In the genomic region with DNA sequence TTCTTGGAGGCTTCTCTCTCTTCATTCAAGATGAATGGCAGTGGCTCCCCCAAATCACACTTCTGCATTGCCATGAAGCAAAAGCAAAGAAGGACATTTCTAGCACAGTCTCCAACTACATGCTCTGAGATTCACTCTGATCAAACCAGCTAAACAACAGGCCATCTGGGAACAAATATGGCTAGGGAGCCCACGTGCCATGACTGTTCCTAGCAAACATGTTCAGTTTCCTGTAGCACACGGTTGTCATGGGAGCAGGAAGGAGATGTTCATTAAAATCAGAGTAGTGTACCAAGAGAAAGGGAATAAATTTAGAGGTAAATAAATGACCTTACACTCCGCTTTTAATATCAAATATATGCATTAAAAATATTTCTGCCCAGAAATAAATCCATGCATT, we compare ENCODE assay signal across 33 cellular contexts.
"Had no signal": no experiment of that assay in that cellular context is flagged by ENCODE, and none has a peak within 500 bp of the region (broad histone marks: within the 10 kb centered on the region; RNA-seq: fewer than 3 reads in every experiment).

No MANE protein-coding gene starts in this region.

- H3K4me1 Mint-ChIP-seq: activated CD4-positive, alpha-beta T cell treated with anti-CD3 and anti-CD28 coated beads for 36 hours; activated CD8-positive, alpha-beta memory T cell treated with anti-CD3 and anti-CD28 coated beads, Interleukin-2, amount 10 ng/mL, durations not matched to agents 7 days and 5 days; activated naive CD8-positive, alpha-beta T cell treated with anti-CD3 and anti-CD28 coated beads for 36 hours; nephron had no signal

- DNase-seq: activated CD4-positive, alpha-beta T cell treated with anti-CD3 and anti-CD28 coated beads for 36 hours; activated CD4-positive, CD25-positive, alpha-beta regulatory T cell; activated CD8-positive, alpha-beta memory T cell treated with anti-CD3 and anti-CD28 coated beads, Interleukin-2, amount 10 ng/mL, durations not matched to agents 7 days and 5 days; activated CD8-positive, alpha-beta T cell treated with anti-CD3 and anti-CD28 coated beads, Interleukin-2, amount 10 ng/mL, durations not matched to agents 7 days and 5 days; activated naive CD4-positive, alpha-beta T cell treated with Interleukin-2 at 50 U/mL for 16 hours; activated naive CD8-positive, alpha-beta T cell treated with anti-CD3 and anti-CD28 coated beads for 36 hours; activated T-cell treated with anti-CD3 and anti-CD28 coated beads for 4 hours; activated T-cell treated with anti-CD3 and anti-CD28 coated beads, Interleukin-2, amount 50 U/mL, for 72 hours; adrenal gland; aorta; body of pancreas; cerebellar nuclear complex; colonic mucosa; dorsolateral prefrontal cortex; effector memory CD8-positive, alpha-beta T cell; hippocampal formation; left cardiac atrium; left ventricle myocardium superior; mammary epithelial cell; ovary; retina; stimulated activated CD4-positive, alpha-beta T cell treated with anti-CD3 and anti-CD28 coated beads, Interleukin-12 subunit alpha, Interleukin-12 subunit beta, amount 100 ng/mL, for 4 hours; stimulated activated CD4-positive, alpha-beta T cell treated with anti-CD3 and anti-CD28 coated beads, Interleukin-4, amount 100 ng/mL, for 1 hour; stimulated activated naive CD8-positive, alpha-beta T cell treated with anti-CD3 and anti-CD28 coated beads, Interleukin-15, Interleukin-2, amounts not matched to agents 100 U/mL and 50 U/mL, for 24 hours; testis; transverse colon had no signal

- H3K4me1 ChIP-seq: adrenal gland, body of pancreas, colonic mucosa, gastroesophageal sphincter, prostate gland, testis, transverse colon had no signal

- H3K9me3 Mint-ChIP-seq: activated naive CD8-positive, alpha-beta T cell treated with anti-CD3 and anti-CD28 coated beads for 36 hours; nephron; T-helper 2 cell treated with Interferon-gamma antibody and Interleukin-4, amounts not matched to agents 5 μg/mL and 100 μg/mL, for 36 hours had no signal

- H3K4me3 Mint-ChIP-seq: activated CD4-positive, alpha-beta T cell treated with anti-CD3 and anti-CD28 coated beads for 36 hours; activated CD8-positive, alpha-beta memory T cell treated with anti-CD3 and anti-CD28 coated beads, Interleukin-2, amount 10 ng/mL, durations not matched to agents 7 days and 5 days; activated CD8-positive, alpha-beta T cell treated with anti-CD3 and anti-CD28 coated beads, Interleukin-2, amount 10 ng/mL, durations not matched to agents 7 days and 5 days; activated naive CD8-positive, alpha-beta T cell treated with anti-CD3 and anti-CD28 coated beads for 36 hours; activated T-cell treated with anti-CD3 and anti-CD28 coated beads, Interleukin-2, amount 50 U/mL, for 72 hours; effector memory CD8-positive, alpha-beta T cell; nephron; T-helper 2 cell treated with Interferon-gamma antibody and Interleukin-4, amounts not matched to agents 5 μg/mL and 100 μg/mL, for 36 hours had no signal

- ATAC-seq: activated CD4-positive, alpha-beta T cell treated with anti-CD3 and anti-CD28 coated beads for 36 hours; activated CD8-positive, alpha-beta memory T cell treated with anti-CD3 and anti-CD28 coated beads, Interleukin-2, amount 10 ng/mL, durations not matched to agents 7 days and 5 days; activated CD8-positive, alpha-beta T cell treated with anti-CD3 and anti-CD28 coated beads, Interleukin-2, amount 10 ng/mL, durations not matched to agents 7 days and 5 days; activated T-cell treated with anti-CD3 and anti-CD28 coated beads, Interleukin-2, amount 50 U/mL, for 72 hours; body of pancreas; effector memory CD8-positive, alpha-beta T cell; gastroesophageal sphincter; left cardiac atrium; left ventricle myocardium superior; sciatic nerve; stimulated activated naive CD8-positive, alpha-beta T cell treated with anti-CD3 and anti-CD28 coated beads, Interleukin-15, Interleukin-2, amounts not matched to agents 100 U/mL and 50 U/mL, for 24 hours had no signal

- H3K27ac ChIP-seq: adrenal gland, body of pancreas, cardiac muscle cell, colonic mucosa, dorsolateral prefrontal cortex, gastroesophageal sphincter, ovary, prostate gland, skin epidermis, testis, transverse colon had no signal

- H3K27me3 ChIP-seq: adrenal gland, body of pancreas, cardiac muscle cell, colonic mucosa, dorsolateral prefrontal cortex, gastroesophageal sphincter, ovary, testis, transverse colon had no signal

- H3K4me3 ChIP-seq: adrenal gland, body of pancreas, cardiac muscle cell, colonic mucosa, dorsolateral prefrontal cortex, gastroesophageal sphincter, ovary, prostate gland, skin epidermis, testis, transverse colon had no signal

- H3K27me3 Mint-ChIP-seq: activated CD4-positive, alpha-beta T cell treated with anti-CD3 and anti-CD28 coated beads for 36 hours; activated CD8-positive, alpha-beta memory T cell treated with anti-CD3 and anti-CD28 coated beads, Interleukin-2, amount 10 ng/mL, durations not matched to agents 7 days and 5 days; activated naive CD8-positive, alpha-beta T cell treated with anti-CD3 and anti-CD28 coated beads for 36 hours; effector memory CD8-positive, alpha-beta T cell had no signal

- H3K36me3 ChIP-seq: adrenal gland, cardiac muscle cell, colonic mucosa, gastroesophageal sphincter, ovary, prostate gland, transverse colon had no signal

- H3K9me3 ChIP-seq: adrenal gland, body of pancreas, colonic mucosa, gastroesophageal sphincter, ovary, prostate gland, testis, transverse colon had no signal

- H3K27ac Mint-ChIP-seq: activated CD4-positive, alpha-beta T cell treated with anti-CD3 and anti-CD28 coated beads for 36 hours; activated CD8-positive, alpha-beta memory T cell treated with anti-CD3 and anti-CD28 coated beads, Interleukin-2, amount 10 ng/mL, durations not matched to agents 7 days and 5 days; activated CD8-positive, alpha-beta T cell treated with anti-CD3 and anti-CD28 coated beads, Interleukin-2, amount 10 ng/mL, durations not matched to agents 7 days and 5 days; activated naive CD8-positive, alpha-beta T cell treated with anti-CD3 and anti-CD28 coated beads for 36 hours; activated T-cell treated with anti-CD3 and anti-CD28 coated beads, Interleukin-2, amount 50 U/mL, for 72 hours; effector memory CD8-positive, alpha-beta T cell; nephron; T-helper 2 cell treated with Interferon-gamma antibody and Interleukin-4, amounts not matched to agents 5 μg/mL and 100 μg/mL, for 36 hours had no signal

- H3K36me3 Mint-ChIP-seq: activated CD8-positive, alpha-beta memory T cell treated with anti-CD3 and anti-CD28 coated beads, Interleukin-2, amount 10 ng/mL, durations not matched to agents 7 days and 5 days; activated naive CD8-positive, alpha-beta T cell treated with anti-CD3 and anti-CD28 coated beads for 36 hours had no signal
